ENCODE assay signal across 13 cellular contexts in genomic region chr19:12543855-12544254, GRCh38. TPM values are rescaled to one million over a fixed set of nuclear protein-coding genes. Genes with fewer than 3 reads are reported as not detected.
DNase-seq lines count a peak whose midpoint lies in the region; ATAC-seq and TF ChIP-seq lines count a peak whose summit lies in the region.
"Had no signal": no experiment of that assay in that cellular context is flagged by ENCODE, and none has a peak within 500 bp of the region (broad histone marks: within the 10 kb centered on the region; RNA-seq: fewer than 3 reads in every experiment).

No MANE protein-coding gene starts in this region.

- H3K27ac Mint-ChIP-seq in activated naive CD8-positive, alpha-beta T cell treated with anti-CD3 and anti-CD28 coated beads, Interleukin-2, amount 50 U/mL, for 24 hours = peak overlapping the region; percentile 73

- no peak overlapping the region for H3K4me3 ChIP-seq in HEK293 (ENCODE audit: low read depth, low read length)
- H3K4me3 ChIP-seq: dorsolateral prefrontal cortex, tibial nerve had no signal

- no peaks in the 10 kb centered on the region for H3K9me3 ChIP-seq in HEK293 (ENCODE audit: control insufficient read depth, insufficient read depth, low read depth, low read length)

- intact Hi-C loops in head of caudate nucleus (cut with DNase I) = no loop called here

- peaks cover 42% of the 10 kb centered on the region for H3K36me3 Mint-ChIP-seq in activated naive CD8-positive, alpha-beta T cell treated with anti-CD3 and anti-CD28 coated beads, Interleukin-2, amount 50 U/mL, for 24 hours (ENCODE audit: low read depth)

- peak; percentile 42 for ATAC-seq in activated naive CD8-positive, alpha-beta T cell treated with anti-CD3 and anti-CD28 coated beads, Interleukin-2, amount 50 U/mL, for 24 hours
- ATAC-seq in foreskin keratinocyte = no peak
- no peak for ATAC-seq in GM18517 (IDR thresholded peaks at IDR 0.05; ENCODE audit: unreplicated experiment)
- no peak for ATAC-seq in HG03095 (IDR thresholded peaks at IDR 0.05; ENCODE audit: unreplicated experiment)
- ATAC-seq: HCT116 had no signal

- TF ChIP-seq CTCF in HEK293 (tag by site-specific recombination; IDR thresholded peaks at IDR 0.05) = no peak
- no peak for TF ChIP-seq CTCF in foreskin keratinocyte (conservative IDR thresholded peaks at IDR 0.05)

- H3K9me3 Mint-ChIP-seq in activated naive CD8-positive, alpha-beta T cell treated with anti-CD3 and anti-CD28 coated beads, Interleukin-2, amount 50 U/mL, for 24 hours = no peaks in the 10 kb centered on the region

- no peaks in the 10 kb centered on the region for H3K4me1 ChIP-seq in HEK293 (ENCODE audit: control insufficient read depth, insufficient read depth, low read length)
- no peaks in the 10 kb centered on the region for H3K4me1 ChIP-seq in foreskin keratinocyte

- H3K4me3 Mint-ChIP-seq in activated naive CD8-positive, alpha-beta T cell treated with anti-CD3 and anti-CD28 coated beads, Interleukin-2, amount 50 U/mL, for 24 hours = no peak overlapping the region

- no peaks in the 10 kb centered on the region for H3K27me3 ChIP-seq in foreskin keratinocyte
- H3K27me3 ChIP-seq: dorsolateral prefrontal cortex, tibial nerve had no signal

- H3K27ac ChIP-seq in HEK293 (ENCODE audit: extremely low read depth, low read depth, low read length) (no peak overlapping the region), foreskin keratinocyte (no peak overlapping the region)
- H3K27ac ChIP-seq: tibial nerve had no signal

- POLR2A ChIA-PET in HEK293 (lab: Yijun Ruan, JAX) = no interaction called here

- CTCF ChIA-PET in HEK293 (lab: Yijun Ruan, JAX) = no interaction called here

- H3K27me3 Mint-ChIP-seq in activated naive CD8-positive, alpha-beta T cell treated with anti-CD3 and anti-CD28 coated beads, Interleukin-2, amount 50 U/mL, for 24 hours = no peaks in the 10 kb centered on the region

- peaks cover 1 to 35% of the 10 kb centered on the region in 2 experiments; a peak in 2 of 3 replicates for H3K36me3 ChIP-seq in HEK293 (ENCODE audit: control insufficient read depth in 2 of 2, insufficient read depth in 1 of 2, low read length in 2 of 2)

- DNase-seq in AML-193 (lab: John Stamatoyannopoulos, UW) (peak; percentile 26 to 33), foreskin keratinocyte (peak; percentile 22 to 35), SK-N-DZ (ENCODE audit: low spot score) (no peak), head of caudate nucleus (no peak)
- DNase-seq in activated naive CD8-positive, alpha-beta T cell treated with anti-CD3 and anti-CD28 coated beads, Interleukin-2, amount 50 U/mL, for 24 hours = no peak
- DNase-seq: DMS79, dorsolateral prefrontal cortex, SHP77 treated with DMSO at 0.1 percent for 48 hours had no signal

- peaks cover 50% of the 10 kb centered on the region for H3K4me1 Mint-ChIP-seq in activated naive CD8-positive, alpha-beta T cell treated with anti-CD3 and anti-CD28 coated beads, Interleukin-2, amount 50 U/mL, for 24 hours

TF ChIP-seq in HEK293, 187 proteins besides CTCF, POLR2A, EP300 and RAD21:
- no peak for TF ChIP-seq ZNF837 (tag by site-specific recombination; IDR thresholded peaks at IDR 0.05)
- no peak for TF ChIP-seq ZNF24 (tag by site-specific recombination; IDR thresholded peaks at IDR 0.05)
- TF ChIP-seq SETDB1 (IDR thresholded peaks at IDR 0.05; ENCODE audit: insufficient read length, low read length) = peak; percentile 12

RNA-seq across cellular contexts. Expression of gene ZNF564, which starts 7.4 kb away (rescaled TPM):
- 4.0 and 4.2 TPM in 2 replicates for total RNA-seq in foreskin keratinocyte
- 1.5 TPM in 2 replicates for polyA plus RNA-seq in foreskin keratinocyte
- polyA plus RNA-seq in SK-N-DZ (2014; cell fraction: cytosol; rRNA removed) = 2.8 and 4.0 TPM in 2 replicates
- polyA plus RNA-seq in SK-N-DZ (2014; cell fraction: nucleus; rRNA removed) = 2.7 and 5.5 TPM in 2 replicates

RNA-seq across cellular contexts. Expression of gene ZNF709, which starts 59.2 kb away (rescaled TPM):
- 1.4 TPM in 2 replicates for total RNA-seq in foreskin keratinocyte
- polyA plus RNA-seq in foreskin keratinocyte = 0.36 and 0.46 TPM in 2 replicates
- 4.6 and 6.4 TPM in 2 replicates for polyA plus RNA-seq in SK-N-DZ (2014; cell fraction: cytosol; rRNA removed)
- polyA plus RNA-seq in SK-N-DZ (2014; cell fraction: nucleus; rRNA removed) = 3.6 and 6.4 TPM in 2 replicates

Comparison
In these comparisons a context has a peak if more than half of its experiments do, and no peak if none do; other contexts are left out.
1. DNase-seq: peak in AML-193 (2 of 2) and foreskin keratinocyte (2 of 2); none in activated naive CD8-positive, alpha-beta T cell treated with anti-CD3 and anti-CD28 coated beads, Interleukin-2, amount 50 U/mL, for 24 hours (single experiment), SK-N-DZ (single experiment) and head of caudate nucleus (0 of 42).